Comparison of ENCODE assay signal across 8 cellular contexts in genomic region chr3:47420511-47421484, GRCh38. TPM values are rescaled to one million over a fixed set of nuclear protein-coding genes. Genes with fewer than 3 reads are reported as not detected.
A peak's percentile ranks its signal among the peaks of the same experiment; 100 is the strongest.
DNase-seq lines count a peak whose midpoint lies in the region; ATAC-seq and TF ChIP-seq lines count a peak whose summit lies in the region.

No MANE protein-coding gene starts in this region.

- no peak for TF ChIP-seq POLR2A in uterus (IDR thresholded peaks at IDR 0.05)

- intact Hi-C loops in uterus (cut with DNase I; ENCODE audit: low total_unique reads) = loop anchor here (2.0 kb wide), 1 partner anchor 56 kb away; no protein-coding TSS in a partner anchor

- no peak overlapping the region for H3K9ac ChIP-seq in rectal smooth muscle tissue (ENCODE audit: low read length)

- peaks cover 15% of the 10 kb centered on the region for H3K36me3 ChIP-seq in H7 (replicated peaks; ENCODE audit: control insufficient read depth, insufficient read depth, low read length)
- peaks cover 51% of the 10 kb centered on the region for H3K36me3 ChIP-seq in right atrium auricular region
- H3K36me3 ChIP-seq in rectal smooth muscle tissue (ENCODE audit: control insufficient read depth, insufficient read depth, low read length) = peaks cover 15% of the 10 kb centered on the region
- H3K36me3 ChIP-seq in uterus = no peaks in the 10 kb centered on the region

- TF ChIP-seq CTCF in right atrium auricular region (IDR thresholded peaks at IDR 0.05) (peak; percentile 79 to 89), uterus (IDR thresholded peaks at IDR 0.05) (peak; percentile 79 to 89 (median 87))

- H3K4me1 Mint-ChIP-seq in T-cell = peaks cover 14 to 23% (median 19%) of the 10 kb centered on the region in 3 donors

- H3K27me3 Mint-ChIP-seq in T-cell = no peaks in the 10 kb centered on the region

- peak overlapping the region; percentile 62 to 63 (median 63) for H3K4me3 Mint-ChIP-seq in T-cell

- in situ Hi-C loops in G401 (cut with HindIII; ENCODE audit: low sequenced_read_pairs) = no loop called here

- peak; percentile 90 to 92 (median 92) for ATAC-seq in T-cell (replicated peaks in 1 of 4)

- peak overlapping the region; percentile 15 to 41 for H3K27ac ChIP-seq in right atrium auricular region
- peak overlapping the region; percentile 44 for H3K27ac ChIP-seq in rectal smooth muscle tissue (ENCODE audit: low read depth, low read length)
- H3K27ac ChIP-seq in uterus = peak overlapping the region; percentile 56 to 64

- peak; percentile 90 for DNase-seq in G401 (ENCODE audit: low spot score)
- DNase-seq in H7 = peak; percentile 96
- peak; percentile 94 for DNase-seq in MV-4-11 (lab: John Stamatoyannopoulos, UW)
- peak; percentile 75 to 93 (median 86) for DNase-seq in T-cell
- DNase-seq in amygdala (lab: John Stamatoyannopoulos, UW) = peak in 53 of 56 donors; percentile 22 to 94 (median 68)
- DNase-seq in right atrium auricular region (ENCODE audit: low spot score) = peak; percentile 91
- peak; percentile 86 for DNase-seq in uterus

- peaks cover 20% of the 10 kb centered on the region for H3K36me3 Mint-ChIP-seq in T-cell

- peak overlapping the region; percentile 99 for H3K27ac Mint-ChIP-seq in T-cell

- H3K9me3 ChIP-seq in right atrium auricular region (no peaks in the 10 kb centered on the region), uterus (no peaks in the 10 kb centered on the region)

- POLR2A ChIA-PET in T-cell (lab: Charles Lee) = interaction anchor here in 1 of 2 donors (0.5 kb wide), 1 partner anchor 142 kb away, joined by 5 read pairs; no protein-coding TSS in a partner anchor

- CTCF ChIA-PET in T-cell (lab: Charles Lee) = interaction anchor here (0.6 to 2.2 kb wide), 15 partner anchors 14 to 570 kb away, joined by 3 to 17 read pairs (median 3); partner anchors contain the start of genes SCAP (in 2 of the 2) and PTPN23 (in 1 of the 2)

- no peaks in the 10 kb centered on the region for H3K9me3 Mint-ChIP-seq in T-cell

- H3K4me1 ChIP-seq in right atrium auricular region (peaks cover 0 to 16% of the 10 kb centered on the region in 2 donors), rectal smooth muscle tissue (ENCODE audit: control insufficient read depth, insufficient read depth, low read length) (peaks cover 3% of the 10 kb centered on the region), uterus (no peaks in the 10 kb centered on the region)

- H3K4me3 ChIP-seq in H7 (ENCODE audit: insufficient read depth, low read depth, low read length) (no peak overlapping the region), right atrium auricular region (no peak overlapping the region), rectal smooth muscle tissue (ENCODE audit: low read length) (peak overlapping the region; percentile 9), uterus (no peak overlapping the region)

- no peaks in the 10 kb centered on the region for H3K27me3 ChIP-seq in H7 (ENCODE audit: control insufficient read depth, insufficient read depth, low read length)
- no peaks in the 10 kb centered on the region for H3K27me3 ChIP-seq in right atrium auricular region
- H3K27me3 ChIP-seq in rectal smooth muscle tissue (ENCODE audit: control insufficient read depth, insufficient read depth, low read length) = no peaks in the 10 kb centered on the region
- H3K27me3 ChIP-seq in uterus = no peaks in the 10 kb centered on the region

RNA-seq across cellular contexts. Expression of gene PTPN23, which starts 40.0 kb away (rescaled TPM):
- total RNA-seq in G401 (2014; rRNA removed; shearing (Covaris generic)) = 6.6 and 9.0 TPM in 2 replicates
- 18.7 and 21.7 TPM in 2 replicates for total RNA-seq in H7 (2014; rRNA removed; shearing (Covaris generic))
- total RNA-seq in T-cell = 10 to 100 TPM; 39.2 to 59.6 (median 57.9) TPM
- total RNA-seq in right atrium auricular region = 10 to 100 TPM; 13.7 to 18.8 TPM
- total RNA-seq in uterus = 10 to 100 TPM in 2 of 4 donors, 1 to 10 TPM in 2; 5.1 to 51.6 (median 16.2) TPM

RNA-seq across cellular contexts. Expression of gene SCAP, which starts 54.9 kb away (rescaled TPM):
- total RNA-seq in G401 (2014; rRNA removed; shearing (Covaris generic)) = 62.5 and 81.4 TPM in 2 replicates
- total RNA-seq in H7 (2014; rRNA removed; shearing (Covaris generic)) = 104 and 112 TPM in 2 replicates
- total RNA-seq in T-cell (100 to 1,000 TPM in 2 of 5 donors, 10 to 100 TPM in 3; 86.6 to 108 (median 95.3) TPM), right atrium auricular region (10 to 100 TPM; 46.5 to 57.3 TPM), uterus (10 to 100 TPM; 28.7 to 93.0 (median 48.3) TPM)
